ENCODE assay signal across 3 cellular contexts in genomic region chr7:137684776-137685175, GRCh38.
TF ChIP-seq lines count a peak whose summit lies in the region.

No MANE protein-coding gene starts in this region.

TF ChIP-seq in SK-N-SH, 30 proteins besides CTCF, POLR2A, EP300 and RAD21:
- TF ChIP-seq PBX3 (IDR thresholded peaks at IDR 0.05): no peak

TF ChIP-seq in SK-N-SH treated with all-trans-retinoic acid at 6 μM for 48 hours, 23 proteins besides CTCF, POLR2A, EP300 and RAD21 (continued from another document):
- TF ChIP-seq CSRNP3 (CRISPR knock-in tag; IDR thresholded peaks at IDR 0.05) (no peak), TSHZ2 (CRISPR knock-in tag; IDR thresholded peaks at IDR 0.05) (no peak), CSDC2 (CRISPR knock-in tag; IDR thresholded peaks at IDR 0.05) (no peak), RARB (CRISPR knock-in tag; IDR thresholded peaks at IDR 0.05) (no peak), ZNF8 (CRISPR knock-in tag; IDR thresholded peaks at IDR 0.05) (no peak), ZNF70 (CRISPR knock-in tag; IDR thresholded peaks at IDR 0.05) (no peak), BACH2 (CRISPR knock-in tag; IDR thresholded peaks at IDR 0.05; ENCODE audit: borderline replicate concordance) (no peak), ESRRG (CRISPR knock-in tag; IDR thresholded peaks at IDR 0.05) (no peak), TOX (CRISPR knock-in tag; IDR thresholded peaks at IDR 0.05; ENCODE audit: borderline replicate concordance) (no peak), PPARA (CRISPR knock-in tag; IDR thresholded peaks at IDR 0.05; ENCODE audit: borderline replicate concordance) (no peak), PATZ1 (CRISPR knock-in tag; IDR thresholded peaks at IDR 0.05; ENCODE audit: borderline replicate concordance) (no peak)

TF ChIP-seq in neural cell, 6 proteins besides CTCF, POLR2A, EP300 and RAD21 (continued from another document):
- no peak for TF ChIP-seq REST (IDR thresholded peaks at IDR 0.05; ENCODE audit: borderline replicate concordance)
